ENCODE assay signal across 8 cellular contexts in genomic region chr1:61075833-61076232, GRCh38. TPM values are rescaled to one million over a fixed set of nuclear protein-coding genes. Genes with fewer than 3 reads are reported as not detected.
A peak's percentile ranks its signal among the peaks of the same experiment; 100 is the strongest.
DNase-seq lines count a peak whose midpoint lies in the region; ATAC-seq, FAIRE-seq and TF ChIP-seq lines count a peak whose summit lies in the region.
"Not testable (repeated sequence)": the region's sequence is repeated elsewhere in the genome, so short reads cannot be mapped to it uniquely, and the experiment has no call there.

No MANE protein-coding gene starts in this region.

- H3K27ac Mint-ChIP-seq in T-helper 17 cell (peak overlapping the region; percentile 96), brain (peak overlapping the region; percentile 92 to 98 (median 97)), memory B cell (peak overlapping the region; percentile 96)

- not testable (repeated sequence) for H3K27me3 ChIP-seq in ACC112 (ENCODE audit: insufficient read depth, low read length); esophagus muscularis mucosa; pancreas; testis
- H3K27me3 ChIP-seq in KMS-11 (ENCODE audit: insufficient read depth, low read depth) = peaks cover 12% of the 10 kb centered on the region

- H3K27ac ChIP-seq in ACC112 (ENCODE audit: low read depth, low read length) (peak overlapping the region; percentile 76; the same call in 1 of the 2 replicates), esophagus muscularis mucosa (replicated peaks in 1 of 4) (peak overlapping the region; percentile 97 to 98 (median 98)), pancreas (peak overlapping the region; percentile 77 to 92 (median 86)), testis (peak overlapping the region; percentile 60 to 67)
- not testable (repeated sequence) for H3K27ac ChIP-seq in KMS-11

- not testable (repeated sequence) for TF ChIP-seq EP300 in esophagus muscularis mucosa (IDR thresholded peaks at IDR 0.05)

- not testable (repeated sequence) for H3K36me3 Mint-ChIP-seq in T-helper 17 cell (ENCODE audit: low read depth); brain; memory B cell

- not testable (repeated sequence) for ATAC-seq in T-helper 17 cell; memory B cell (ENCODE audit: low read depth); pancreas

- TF ChIP-seq CTCF in KMS-11 (conservative IDR thresholded peaks at IDR 0.05; ENCODE audit: low read depth, low read length); brain (conservative IDR thresholded peaks at IDR 0.05); esophagus muscularis mucosa (IDR thresholded peaks at IDR 0.05); pancreas (IDR thresholded peaks at IDR 0.05); testis (IDR thresholded peaks at IDR 0.05): not testable (repeated sequence)

- H3K4me3 Mint-ChIP-seq in T-helper 17 cell, memory B cell: not testable (repeated sequence)
- peak overlapping the region; percentile 88 to 95 (median 91) for H3K4me3 Mint-ChIP-seq in brain

- H3K4me3 ChIP-seq in ACC112 (ENCODE audit: low read depth, low read length) = peak overlapping the region; percentile 83; the same call in 1 of the 2 replicates
- not testable (repeated sequence) for H3K4me3 ChIP-seq in KMS-11 (IDR thresholded peaks at IDR 0.05; ENCODE audit: insufficient read depth, low read depth, low read length); esophagus muscularis mucosa
- H3K4me3 ChIP-seq in pancreas = peak overlapping the region in 2 of 4 donors; percentile 48 to 55
- peak overlapping the region in 1 of 2 donors; percentile 51 for H3K4me3 ChIP-seq in testis

- intact Hi-C loops in esophagus muscularis mucosa (cut with DNase I); pancreas (cut with DNase I); testis (cut with DNase I; ENCODE audit: low total_unique reads): not testable (repeated sequence)

- H3K4me2 ChIP-seq in KMS-11 = peak overlapping the region; percentile 76

- not testable (repeated sequence) for H3K36me3 ChIP-seq in ACC112 (ENCODE audit: insufficient read depth, low read length); KMS-11 (ENCODE audit: insufficient read depth); esophagus muscularis mucosa; pancreas; testis (ENCODE audit: low read depth, missing control alignments)

- not testable (repeated sequence) for DNase-seq in T-helper 17 cell; esophagus muscularis mucosa (ENCODE audit: extremely low spot score); memory B cell (ENCODE audit: low spot score in 2 of 2); pancreas; testis

- WGBS in esophagus muscularis mucosa = 79% methylated on average over 16 of the region's 16 CpGs
- WGBS in pancreas, 2 donors = 52 to 54% methylated on average over 16 of the region's 16 CpGs
- 48 to 52% methylated on average over 16 of the region's 16 CpGs for WGBS in testis, 2 donors

- H3K4me1 ChIP-seq in ACC112 (ENCODE audit: control insufficient read depth, insufficient read depth, low read length, unreplicated experiment) = peaks cover 27% of the 10 kb centered on the region
- peaks cover 22% of the 10 kb centered on the region for H3K4me1 ChIP-seq in KMS-11 (ENCODE audit: low read depth, poor library complexity, severe bottlenecking)
- peaks cover 31 to 41% (median 40%) of the 10 kb centered on the region in 4 donors for H3K4me1 ChIP-seq in esophagus muscularis mucosa
- peaks cover 19 to 38% (median 28%) of the 10 kb centered on the region in 3 donors for H3K4me1 ChIP-seq in pancreas
- H3K4me1 ChIP-seq in testis = peaks cover 38% of the 10 kb centered on the region

- not testable (repeated sequence) for FAIRE-seq in pancreas (lab: Jason Lieb, UNC)

- not testable (repeated sequence) for H3K27me3 Mint-ChIP-seq in T-helper 17 cell, memory B cell
- peaks cover 15% of the 10 kb centered on the region for H3K27me3 Mint-ChIP-seq in brain

- not testable (repeated sequence) for TF ChIP-seq POLR2A in esophagus muscularis mucosa (IDR thresholded peaks at IDR 0.05; ENCODE audit: low read depth); testis (IDR thresholded peaks at IDR 0.05)

- not testable (repeated sequence) for H3K79me2 ChIP-seq in ACC112 (ENCODE audit: control insufficient read depth, insufficient read depth, low read length, unreplicated experiment); KMS-11 (ENCODE audit: insufficient read depth, low read depth)

- H2AFZ ChIP-seq in ACC112 (ENCODE audit: low read length, unreplicated experiment) = peak overlapping the region; percentile 90
- not testable (repeated sequence) for H2AFZ ChIP-seq in KMS-11 (ENCODE audit: low read depth)

- not testable (repeated sequence) for H3K9me3 Mint-ChIP-seq in brain, memory B cell

- H3K9me3 ChIP-seq in T-helper 17 cell (ENCODE audit: control insufficient read depth, low read length, poor library complexity, severe bottlenecking); esophagus muscularis mucosa; pancreas; testis: not testable (repeated sequence)

- H3K4me1 Mint-ChIP-seq in T-helper 17 cell (peaks cover 31% of the 10 kb centered on the region), brain (peaks cover 40% of the 10 kb centered on the region)
- not testable (repeated sequence) for H3K4me1 Mint-ChIP-seq in memory B cell

- not testable (repeated sequence) for H3K9ac ChIP-seq in KMS-11

- not testable (repeated sequence) for H4K20me1 ChIP-seq in KMS-11 (ENCODE audit: insufficient read depth)

RNA-seq across cellular contexts. Expression of gene NFIA, which starts 6.5 kb away (rescaled TPM):
- total RNA-seq in T-helper 17 cell (1 to 10 TPM; 5.0 to 5.2 TPM), esophagus muscularis mucosa (100 to 1,000 TPM; 134 to 183 (median 148) TPM), pancreas (10 to 100 TPM; 29.0 to 48.1 (median 32.8) TPM), testis (10 to 100 TPM; 53.5 to 78.9 TPM)
- polyA plus RNA-seq in brain (ENCODE audit: insufficient read depth, low read depth, low replicate concordance) (4.1 TPM), pancreas (1 to 10 TPM; 4.9 to 5.6 TPM), testis (ENCODE audit: insufficient read depth, low read depth, low replicate concordance) (11.6 TPM)

Comparison
In these comparisons a context has a peak if more than half of its experiments do, and no peak if none do; other contexts are left out.
1. RNA of gene NFIA, which starts 6.5 kb away (total RNA-seq): 134 to 183 TPM in esophagus muscularis mucosa, 53.5 to 78.9 TPM in testis and 29.0 to 48.1 TPM in pancreas; 5.0 to 5.2 TPM in T-helper 17 cell; every median in the first group is over 4 times any median in the second.
2. Peak in every context shown above with its lines, with median percentiles within 50 percentile points of each other: H3K27ac Mint-ChIP-seq.